ENCODE assay signal across 19 cellular contexts in the genomic region with DNA sequence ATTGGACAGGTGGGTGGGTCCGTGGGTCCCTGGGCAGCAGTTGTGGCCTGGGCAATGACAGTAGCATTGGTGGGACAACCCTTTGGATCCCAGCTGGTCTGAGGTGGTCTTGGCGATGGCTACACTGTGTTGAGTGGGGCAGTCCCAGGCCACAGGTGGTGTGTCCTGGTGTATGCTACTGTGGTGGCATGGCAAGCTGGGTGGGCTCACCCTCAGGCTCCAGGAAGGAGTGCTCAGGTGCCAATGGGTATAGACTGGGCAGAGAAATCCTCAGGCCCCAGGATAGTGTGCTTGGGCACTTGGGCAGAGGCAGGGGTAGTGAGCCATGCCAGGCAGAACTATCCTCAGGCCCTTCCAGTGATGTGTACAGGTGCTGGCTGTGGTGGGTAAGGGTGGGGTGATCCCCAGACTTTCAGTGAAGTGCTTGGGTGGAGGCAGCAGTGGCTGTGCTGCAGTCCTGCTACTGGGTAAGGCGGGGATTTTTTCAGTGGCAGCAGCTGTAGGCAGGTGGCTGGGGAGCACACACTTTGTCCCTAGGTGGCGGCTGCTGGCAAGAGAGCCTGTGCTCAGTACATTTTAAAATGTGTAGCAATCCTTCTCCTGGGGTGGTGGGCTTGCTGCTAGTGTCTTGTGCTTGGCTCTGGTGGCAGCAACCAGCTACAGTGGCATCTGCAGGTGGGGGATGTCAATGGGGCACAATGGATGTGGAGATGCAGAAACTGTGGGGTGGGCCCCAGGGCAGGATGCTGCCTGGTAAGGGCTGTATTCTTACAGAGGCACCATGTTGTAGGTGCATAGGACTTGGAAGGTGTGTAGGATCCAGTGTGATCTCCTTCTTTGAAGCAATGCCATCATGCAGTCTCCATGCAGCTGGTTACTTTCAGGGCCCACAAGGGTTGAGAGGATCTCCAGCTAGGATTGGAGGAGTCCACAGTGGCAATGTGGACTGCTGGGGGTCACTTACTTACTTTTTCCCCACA.
DNase-seq lines count a peak whose midpoint lies in the region; ATAC-seq and TF ChIP-seq lines count a peak whose summit lies in the region.
"Had no signal": no experiment of that assay in that cellular context is flagged by ENCODE, and none has a peak within 500 bp of the region (broad histone marks: within the 10 kb centered on the region; RNA-seq: fewer than 3 reads in every experiment).

No MANE protein-coding gene starts in this region.

- H2BK5ac ChIP-seq in mesendoderm (ENCODE audit: low read length), result no peak overlapping the region

- H3K4me1 ChIP-seq in heart right ventricle (peaks cover 0 to 14% (median 3%) of the 10 kb centered on the region in 9 donors), mesendoderm (ENCODE audit: control insufficient read depth, low read depth, low read length) (no peaks in the 10 kb centered on the region)
- H3K4me1 ChIP-seq in CD8-positive, alpha-beta T cell (ENCODE audit: insufficient read depth, low read length), result peaks cover 4% of the 10 kb centered on the region
- H3K4me1 ChIP-seq: ascending aorta had no signal

- no peak overlapping the region for H2AK5ac ChIP-seq in mesendoderm (ENCODE audit: low read length)

- H2BK120ac ChIP-seq in mesendoderm (ENCODE audit: low read depth, low read length), result no peak overlapping the region

- H3K4me1 Mint-ChIP-seq in CD8-positive, alpha-beta T cell (ENCODE audit: low read depth), result peaks cover 35% of the 10 kb centered on the region
- H3K4me1 Mint-ChIP-seq in nephron progenitor cell, result peaks cover 13% of the 10 kb centered on the region
- H3K4me1 Mint-ChIP-seq: nephron had no signal

- no peak overlapping the region for H3K4me3 Mint-ChIP-seq in CD8-positive, alpha-beta T cell
- no peak overlapping the region for H3K4me3 Mint-ChIP-seq in nephron progenitor cell
- H3K4me3 Mint-ChIP-seq: activated naive CD4-positive, alpha-beta T cell treated with anti-CD3 and anti-CD28 coated beads for 36 hours; IgD-negative memory B cell; memory B cell; nephron had no signal

- H3K9ac ChIP-seq in mesendoderm (ENCODE audit: low read length), result no peak overlapping the region

- H3K27me3 Mint-ChIP-seq in CD8-positive, alpha-beta T cell (ENCODE audit: low read depth), result no peaks in the 10 kb centered on the region
- peaks cover 3% of the 10 kb centered on the region for H3K27me3 Mint-ChIP-seq in nephron progenitor cell (ENCODE audit: low read depth, poor library complexity)
- H3K27me3 Mint-ChIP-seq: IgD-negative memory B cell, memory B cell had no signal

- H3K79me1 ChIP-seq in mesendoderm (ENCODE audit: low read length), result peaks cover 17% of the 10 kb centered on the region

- POLR2A ChIA-PET in CD8-positive, alpha-beta T cell (lab: Charles Lee), result no interaction called here

- peak overlapping the region; percentile 5 for H3K56ac ChIP-seq in mesendoderm (ENCODE audit: low read length)

- H2BK15ac ChIP-seq in mesendoderm (replicated peaks; ENCODE audit: low read depth), result no peak overlapping the region

- peaks cover 11% of the 10 kb centered on the region for H3K79me2 ChIP-seq in mesendoderm (ENCODE audit: control insufficient read depth, insufficient read depth, low read length)

- H3K9me3 Mint-ChIP-seq in CD8-positive, alpha-beta T cell, result no peaks in the 10 kb centered on the region
- peaks cover 36% of the 10 kb centered on the region for H3K9me3 Mint-ChIP-seq in nephron progenitor cell

- H3K36me3 Mint-ChIP-seq in CD8-positive, alpha-beta T cell, result peaks cover 17% of the 10 kb centered on the region
- peaks cover 20% of the 10 kb centered on the region for H3K36me3 Mint-ChIP-seq in nephron progenitor cell (ENCODE audit: low read depth)

- H3K36me3 ChIP-seq in heart right ventricle (peaks cover 0 to 4% (median 0%) of the 10 kb centered on the region in 9 donors), mesendoderm (ENCODE audit: control insufficient read depth, insufficient read depth, low read length) (no peaks in the 10 kb centered on the region)
- H3K36me3 ChIP-seq in CD8-positive, alpha-beta T cell (ENCODE audit: insufficient read depth, low read length), result no peaks in the 10 kb centered on the region
- H3K36me3 ChIP-seq: ascending aorta had no signal

- H3K4ac ChIP-seq in mesendoderm (ENCODE audit: low read depth, low read length), result no peak overlapping the region

- H3K27ac ChIP-seq in heart right ventricle (no peak overlapping the region), mesendoderm (ENCODE audit: low read depth, low read length) (no peak overlapping the region)
- no peak overlapping the region for H3K27ac ChIP-seq in CD8-positive, alpha-beta T cell (ENCODE audit: low read depth, low read length)
- H3K27ac ChIP-seq: ascending aorta had no signal

- ATAC-seq in heart right ventricle (peak in 6 of 8 donors; percentile 9 to 73 (median 30)), HG02885 (IDR thresholded peaks at IDR 0.05; ENCODE audit: poor library complexity, unreplicated experiment) (peak; percentile 50)
- no peak for ATAC-seq in CD8-positive, alpha-beta T cell

- H3K27me3 ChIP-seq in heart right ventricle (no peaks in the 10 kb centered on the region), mesendoderm (ENCODE audit: insufficient read depth, low read length, poor library complexity) (no peaks in the 10 kb centered on the region)
- H3K27me3 ChIP-seq in CD8-positive, alpha-beta T cell (ENCODE audit: insufficient read depth, low read length), result no peaks in the 10 kb centered on the region
- H3K27me3 ChIP-seq: ascending aorta had no signal

- TF ChIP-seq CTCF in heart right ventricle (IDR thresholded peaks at IDR 0.05), result no peak
- no peak for TF ChIP-seq CTCF in CD8-positive, alpha-beta T cell (IDR thresholded peaks at IDR 0.05)
- no peak for TF ChIP-seq CTCF in nephron progenitor cell (IDR thresholded peaks at IDR 0.05)

- 99% methylated on average over 4 of the region's 4 CpGs for WGBS in heart right ventricle, 2 donors
- WGBS in mesendoderm (ENCODE audit: extremely low coverage, insufficient coverage, low lambda C conversion rate), result no CpG with 5 or more reads among the region's 4 CpGs

- intact Hi-C loops in heart right ventricle (cut with DNase I), result loop anchor here in 1 of 10 donors (10.0 kb wide), 1 partner anchor 57 kb away; no protein-coding TSS in a partner anchor
- intact Hi-C loops in cardiac septum (cut with DNase I), result no loop called here
- intact Hi-C loops in CD8-positive, alpha-beta T cell (cut with DNase I, micrococcal nuclease), result no loop called here

- no peak for DNase-seq in heart right ventricle
- no peak for DNase-seq in cardiac septum (ENCODE audit: low spot score)
- no peak for DNase-seq in mesendoderm
- DNase-seq in NCI-H446 treated with DMSO at 0.1 percent for 48 hours (lab: John Stamatoyannopoulos, UW), result no peak
- DNase-seq in CD8-positive, alpha-beta T cell, result no peak
- DNase-seq in activated CD4-positive, alpha-beta T cell treated with anti-CD3 and anti-CD28 coated beads, Interleukin-2, amount 50 U/mL, for 48 hours, result no peak
- no peak for DNase-seq in nephron progenitor cell
- DNase-seq: activated CD4-positive, alpha-beta T cell treated with anti-CD3 and anti-CD28 coated beads, Interleukin-2, amount 50 U/mL, for 1 hour; activated naive CD4-positive, alpha-beta T cell treated with anti-CD3 and anti-CD28 coated beads for 36 hours; DMS79 treated with DMSO at 0.1 percent for 48 hours; effector memory CD4-positive, alpha-beta T cell; head of caudate nucleus; NCI-H1930; NCI-H510A had no signal

- H4K5ac ChIP-seq in mesendoderm (ENCODE audit: low read length), result no peak overlapping the region

- H3K27ac Mint-ChIP-seq in CD8-positive, alpha-beta T cell, result no peak overlapping the region
- no peak overlapping the region for H3K27ac Mint-ChIP-seq in nephron progenitor cell
- H3K27ac Mint-ChIP-seq: activated naive CD4-positive, alpha-beta T cell treated with anti-CD3 and anti-CD28 coated beads for 36 hours; IgD-negative memory B cell; memory B cell; nephron had no signal

- no peaks in the 10 kb centered on the region for H3K9me3 ChIP-seq in heart right ventricle
- H3K9me3 ChIP-seq in CD8-positive, alpha-beta T cell (ENCODE audit: low read length), result no peaks in the 10 kb centered on the region
- H3K9me3 ChIP-seq: ascending aorta had no signal

- H4K8ac ChIP-seq in mesendoderm (ENCODE audit: low read depth, low read length), result no peak overlapping the region

- no peak overlapping the region for H3K4me2 ChIP-seq in mesendoderm (ENCODE audit: low read length)

- H3K18ac ChIP-seq in mesendoderm (ENCODE audit: low read length), result no peak overlapping the region

- no peak overlapping the region for H3K4me3 ChIP-seq in heart right ventricle
- no peak overlapping the region for H3K4me3 ChIP-seq in mesendoderm (ENCODE audit: low read length)
- no peak overlapping the region for H3K4me3 ChIP-seq in CD8-positive, alpha-beta T cell (ENCODE audit: low read depth, low read length)
- H3K4me3 ChIP-seq: ascending aorta had no signal

- peak overlapping the region; percentile 80 for H3K23ac ChIP-seq in mesendoderm (ENCODE audit: low read length)

- CTCF ChIA-PET in CD8-positive, alpha-beta T cell (lab: Charles Lee), result no interaction called here
